Comparison of ENCODE assay signal across 13 cellular contexts in the genomic region with DNA sequence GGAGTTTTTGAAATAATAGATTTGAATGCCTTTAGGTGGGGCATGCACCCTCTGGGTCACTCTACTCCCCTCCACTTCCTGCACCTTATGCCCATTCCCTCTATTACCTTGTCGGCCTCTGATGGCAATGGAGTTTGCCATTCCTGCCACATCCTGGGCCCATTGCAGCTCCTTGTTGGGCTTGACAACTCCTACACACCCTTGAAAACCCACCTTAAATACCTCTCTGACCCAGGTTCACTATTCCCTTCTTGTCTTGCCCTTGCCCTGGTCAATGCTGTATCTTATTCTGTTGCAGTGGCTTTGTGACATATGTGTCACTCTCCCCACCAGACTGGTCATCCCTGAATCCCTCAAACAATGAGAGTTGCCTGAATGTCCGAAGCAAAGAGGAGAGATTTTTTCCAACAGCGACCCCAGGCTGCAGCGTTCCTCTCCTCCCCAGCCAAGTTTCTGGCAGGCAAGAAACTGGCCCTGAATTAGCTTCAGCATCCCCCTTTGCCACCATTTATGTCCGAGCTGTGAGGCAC. TPM values are rescaled to one million over a fixed set of nuclear protein-coding genes. Genes with fewer than 3 reads are reported as not detected.
DNase-seq lines count a peak whose midpoint lies in the region; ATAC-seq and TF ChIP-seq lines count a peak whose summit lies in the region.
"Had no signal": no experiment of that assay in that cellular context is flagged by ENCODE, and none has a peak within 500 bp of the region (broad histone marks: within the 10 kb centered on the region; RNA-seq: fewer than 3 reads in every experiment).

No MANE protein-coding gene starts in this region.

- POLR2A ChIA-PET in T-cell (lab: Charles Lee) = interaction anchor here (0.6 to 5.9 kb wide), 15 partner anchors 8 to 84 kb away, joined by 3 to 32 read pairs (median 4); a partner anchor contains a TSS

- H3K36me3 Mint-ChIP-seq in activated naive CD4-positive, alpha-beta T cell treated with anti-CD3 and anti-CD28 coated beads, Interleukin-2, amount 10 ng/mL, durations not matched to agents 7 days and 5 days = peaks cover 77% of the 10 kb centered on the region
- peaks cover 61% of the 10 kb centered on the region for H3K36me3 Mint-ChIP-seq in T-cell

- peak; percentile 22 for DNase-seq in activated naive CD4-positive, alpha-beta T cell treated with anti-CD3 and anti-CD28 coated beads, Interleukin-2, amount 10 ng/mL, durations not matched to agents 7 days and 5 days
- DNase-seq in activated naive CD4-positive, alpha-beta T cell (lab: John Stamatoyannopoulos, UW) = no peak
- DNase-seq in T-cell (peak in 4 of 34 experiments; percentile 15 to 28 (median 24)), DMS 273 (lab: John Stamatoyannopoulos, UW; ENCODE audit: unreplicated experiment) (no peak)
- no peak for DNase-seq in effector memory CD4-positive, alpha-beta T cell
- DNase-seq in stimulated activated naive CD8-positive, alpha-beta T cell treated with anti-CD3 and anti-CD28 coated beads, Interleukin-15, amount 100 ng/mL, for 72 hours = no peak
- DNase-seq: DMS79 treated with DMSO at 0.1 percent for 48 hours, hippocampal formation, NCI-H187 treated with DMSO at 0.1 percent for 48 hours, Right ventricle myocardium superior had no signal

- peak overlapping the region; percentile 99 for H3K27ac ChIP-seq in effector memory CD4-positive, alpha-beta T cell (ENCODE audit: insufficient read depth, low read length, poor library complexity, severe bottlenecking)
- no peak overlapping the region for H3K27ac ChIP-seq in gastroesophageal sphincter

- TF ChIP-seq CTCF in gastroesophageal sphincter (IDR thresholded peaks at IDR 0.05) = no peak

- H3K4me1 Mint-ChIP-seq in activated naive CD4-positive, alpha-beta T cell treated with anti-CD3 and anti-CD28 coated beads, Interleukin-2, amount 10 ng/mL, durations not matched to agents 7 days and 5 days = peaks cover 58% of the 10 kb centered on the region
- H3K4me1 Mint-ChIP-seq in T-cell = peaks cover 68 to 93% (median 84%) of the 10 kb centered on the region in 3 donors
- peaks cover 53% of the 10 kb centered on the region for H3K4me1 Mint-ChIP-seq in stimulated activated naive CD8-positive, alpha-beta T cell treated with anti-CD3 and anti-CD28 coated beads, Interleukin-15, amount 100 ng/mL, for 72 hours

- H3K9me3 ChIP-seq in effector memory CD4-positive, alpha-beta T cell (ENCODE audit: control insufficient read depth, low read length) = no peaks in the 10 kb centered on the region
- H3K9me3 ChIP-seq in gastroesophageal sphincter = no peaks in the 10 kb centered on the region

- H3K4me3 Mint-ChIP-seq in activated naive CD4-positive, alpha-beta T cell treated with anti-CD3 and anti-CD28 coated beads, Interleukin-2, amount 10 ng/mL, durations not matched to agents 7 days and 5 days = peak overlapping the region; percentile 91
- peak overlapping the region; percentile 91 to 99 (median 93) for H3K4me3 Mint-ChIP-seq in T-cell
- peak overlapping the region; percentile 97 to 98 for H3K4me3 Mint-ChIP-seq in stimulated activated naive CD8-positive, alpha-beta T cell treated with anti-CD3 and anti-CD28 coated beads, Interleukin-15, amount 100 ng/mL, for 72 hours

- no peaks in the 10 kb centered on the region for H3K27me3 ChIP-seq in effector memory CD4-positive, alpha-beta T cell (replicated peaks; ENCODE audit: control insufficient read depth, insufficient read depth, low read length, poor library complexity, severe bottlenecking)
- peaks cover 18% of the 10 kb centered on the region for H3K27me3 ChIP-seq in gastroesophageal sphincter

- no peak for TF ChIP-seq POLR2A in gastroesophageal sphincter (IDR thresholded peaks at IDR 0.05)

- peaks cover 70% of the 10 kb centered on the region for H3K4me1 ChIP-seq in effector memory CD4-positive, alpha-beta T cell (ENCODE audit: control insufficient read depth, insufficient read depth, low read length, poor library complexity, severe bottlenecking)
- peaks cover 0 to 29% (median 7%) of the 10 kb centered on the region in 3 donors for H3K4me1 ChIP-seq in gastroesophageal sphincter

- peaks cover 18% of the 10 kb centered on the region for H3K36me3 ChIP-seq in effector memory CD4-positive, alpha-beta T cell (ENCODE audit: control insufficient read depth, insufficient read depth, low read length)
- no peaks in the 10 kb centered on the region for H3K36me3 ChIP-seq in gastroesophageal sphincter

- ATAC-seq in T-cell (replicated peaks in 1 of 4) = no peak
- no peak for ATAC-seq in stimulated activated naive CD8-positive, alpha-beta T cell treated with anti-CD3 and anti-CD28 coated beads, Interleukin-15, amount 100 ng/mL, for 72 hours
- no peak for ATAC-seq in gastroesophageal sphincter
- ATAC-seq in HG02763 (IDR thresholded peaks at IDR 0.05; ENCODE audit: unreplicated experiment) = no peak

- WGBS in gastroesophageal sphincter (ENCODE audit: low coverage in 1 of 2), 2 donors = 66 to 75% methylated on average over 2 to 5 of the region's 5 CpGs

- H3K9me3 Mint-ChIP-seq in activated naive CD4-positive, alpha-beta T cell treated with anti-CD3 and anti-CD28 coated beads, Interleukin-2, amount 10 ng/mL, durations not matched to agents 7 days and 5 days = peaks cover 7% of the 10 kb centered on the region
- no peaks in the 10 kb centered on the region for H3K9me3 Mint-ChIP-seq in T-cell
- H3K9me3 Mint-ChIP-seq in stimulated activated naive CD8-positive, alpha-beta T cell treated with anti-CD3 and anti-CD28 coated beads, Interleukin-15, amount 100 ng/mL, for 72 hours = no peaks in the 10 kb centered on the region

- no peak for TF ChIP-seq EP300 in gastroesophageal sphincter (IDR thresholded peaks at IDR 0.05)

- H3K27me3 Mint-ChIP-seq in activated naive CD4-positive, alpha-beta T cell treated with anti-CD3 and anti-CD28 coated beads, Interleukin-2, amount 10 ng/mL, durations not matched to agents 7 days and 5 days = no peaks in the 10 kb centered on the region
- no peaks in the 10 kb centered on the region for H3K27me3 Mint-ChIP-seq in T-cell
- no peaks in the 10 kb centered on the region for H3K27me3 Mint-ChIP-seq in stimulated activated naive CD8-positive, alpha-beta T cell treated with anti-CD3 and anti-CD28 coated beads, Interleukin-15, amount 100 ng/mL, for 72 hours

- CTCF ChIA-PET in activated naive CD4-positive, alpha-beta T cell treated with anti-CD3 and anti-CD28 coated beads, Interleukin-2, amount 10 ng/mL, durations not matched to agents 7 days and 5 days (lab: Charles Lee) = interaction anchor here (0.9 to 12.4 kb wide), 16 partner anchors 8 to 147 kb away, joined by 3 to 271 read pairs (median 6); no protein-coding TSS in a partner anchor
- CTCF ChIA-PET in T-cell (lab: Charles Lee) = interaction anchor here (0.5 to 2.3 kb wide), 11 partner anchors 9 to 274 kb away, joined by 3 to 9 read pairs (median 3); a partner anchor contains a TSS

- peak overlapping the region; percentile 87 for H3K4me3 ChIP-seq in effector memory CD4-positive, alpha-beta T cell (ENCODE audit: insufficient read depth, low read depth, low read length, poor library complexity, severe bottlenecking)
- no peak overlapping the region for H3K4me3 ChIP-seq in gastroesophageal sphincter

- H3K27ac Mint-ChIP-seq in activated naive CD4-positive, alpha-beta T cell treated with anti-CD3 and anti-CD28 coated beads, Interleukin-2, amount 10 ng/mL, durations not matched to agents 7 days and 5 days = peak overlapping the region; percentile 95
- H3K27ac Mint-ChIP-seq in T-cell = peak overlapping the region; percentile 95 to 100
- H3K27ac Mint-ChIP-seq in stimulated activated naive CD8-positive, alpha-beta T cell treated with anti-CD3 and anti-CD28 coated beads, Interleukin-15, amount 100 ng/mL, for 72 hours = peak overlapping the region; percentile 100

RNA-seq across cellular contexts. Expression of a gene that starts 2.4 kb away (rescaled TPM):
- 100 to 1,000 TPM; 173 to 438 (median 340) TPM for total RNA-seq in T-cell
- 1 to 10 TPM in 1 of 4 donors, under 1 TPM in 2, not detected in 1; 0.15 to 2.2 (median 0.35) TPM for total RNA-seq in gastroesophageal sphincter
- total RNA-seq: epithelial cell of proximal tubule, Right ventricle myocardium superior had no signal

Comparison
In these comparisons a context has a peak if more than half of its experiments do, and no peak if none do; other contexts are left out.
1. RNA of a gene that starts 2.4 kb away (total RNA-seq): 173 to 438 TPM in T-cell; 0.15 to 2.2 TPM in gastroesophageal sphincter; every median in the first group is over 10 times any median in the second.
2. Peak in every context shown above with its lines, with median percentiles within 50 percentile points of each other: H3K27ac Mint-ChIP-seq and H3K4me3 Mint-ChIP-seq.